9 cellular contexts compared by ENCODE assay signal in genomic region chr5:317086-317811, GRCh38. TPM values are rescaled to one million over a fixed set of nuclear protein-coding genes. Genes with fewer than 3 reads are reported as not detected.
A peak's percentile ranks its signal among the peaks of the same experiment; 100 is the strongest.
DNase-seq lines count a peak whose midpoint lies in the region; ATAC-seq and TF ChIP-seq lines count a peak whose summit lies in the region.
"Had no signal": no experiment of that assay in that cellular context is flagged by ENCODE, and none has a peak within 500 bp of the region (broad histone marks: within the 10 kb centered on the region; RNA-seq: fewer than 3 reads in every experiment).

No MANE protein-coding gene starts in this region.

- H3K9me3 ChIP-seq in HAP-1 = no peaks in the 10 kb centered on the region
- H3K9me3 ChIP-seq in endodermal cell (ENCODE audit: control insufficient read depth, low read length) = no peaks in the 10 kb centered on the region
- H3K9me3 ChIP-seq in naive thymus-derived CD4-positive, alpha-beta T cell (ENCODE audit: control insufficient read depth in 2 of 3, low read length in 3 of 3) = no peaks in the 10 kb centered on the region

- intact Hi-C loops in naive thymus-derived CD4-positive, alpha-beta T cell (cut with micrococcal nuclease) = no loop called here

- H3K4me1 ChIP-seq in HAP-1 (no peaks in the 10 kb centered on the region), endodermal cell (ENCODE audit: control insufficient read depth, insufficient read depth, low read length) (no peaks in the 10 kb centered on the region)
- H3K4me1 ChIP-seq in naive thymus-derived CD4-positive, alpha-beta T cell (ENCODE audit: control insufficient read depth in 2 of 2, insufficient read depth in 2 of 2, low read length in 2 of 2) = no peaks in the 10 kb centered on the region

- POLR2A ChIA-PET in T-cell (lab: Charles Lee) = no interaction called here
- POLR2A ChIA-PET in naive thymus-derived CD4-positive, alpha-beta T cell (lab: Charles Lee) = no interaction called here

- H3K36me3 ChIP-seq in HAP-1 (replicated peaks) = peaks cover 12% of the 10 kb centered on the region
- peaks cover 9% of the 10 kb centered on the region for H3K36me3 ChIP-seq in endodermal cell (ENCODE audit: control insufficient read depth, insufficient read depth, low read length)
- H3K36me3 ChIP-seq in naive thymus-derived CD4-positive, alpha-beta T cell (ENCODE audit: control insufficient read depth in 2 of 3, insufficient read depth in 3 of 3, low read length in 3 of 3) = peaks cover 0 to 46% (median 0%) of the 10 kb centered on the region in 3 experiments

- no peak overlapping the region for H3K9ac ChIP-seq in endodermal cell (ENCODE audit: extremely low read depth, low read length, poor library complexity, severe bottlenecking)

- H3K4me3 ChIP-seq in HAP-1 (no peak overlapping the region), LNCaP clone FGC (ENCODE audit: low read depth, low read length) (no peak overlapping the region), endodermal cell (ENCODE audit: low read length) (no peak overlapping the region)
- H3K4me3 ChIP-seq in naive thymus-derived CD4-positive, alpha-beta T cell (ENCODE audit: low read length) = no peak overlapping the region

- H3K9me3 Mint-ChIP-seq in T-cell = no peaks in the 10 kb centered on the region
- no peaks in the 10 kb centered on the region for H3K9me3 Mint-ChIP-seq in endodermal cell
- no peaks in the 10 kb centered on the region for H3K9me3 Mint-ChIP-seq in naive thymus-derived CD4-positive, alpha-beta T cell
- H3K9me3 Mint-ChIP-seq: natural killer cell had no signal

- 62 to 75% methylated on average over 9 to 25 of the region's 26 CpGs for WGBS in endodermal cell (ENCODE audit: insufficient coverage in 1 of 2, insufficient read length in 1 of 2), 2 experiments

- H3K27ac ChIP-seq in endodermal cell (ENCODE audit: low read depth, low read length) = no peak overlapping the region
- no peak overlapping the region for H3K27ac ChIP-seq in naive thymus-derived CD4-positive, alpha-beta T cell (ENCODE audit: low read depth, low read length)

- peak in 3 of 4 experiments; percentile 47 to 66 (median 58) for ATAC-seq in T-cell (replicated peaks in 1 of 4)
- ATAC-seq in naive thymus-derived CD4-positive, alpha-beta T cell = peak; percentile 48

- CTCF ChIA-PET in T-cell (lab: Charles Lee) = no interaction called here
- CTCF ChIA-PET in naive thymus-derived CD4-positive, alpha-beta T cell (lab: Charles Lee) = no interaction called here

- H3K27me3 ChIP-seq in HAP-1 (ENCODE audit: low read depth) (peaks cover 20% of the 10 kb centered on the region), endodermal cell (ENCODE audit: control insufficient read depth, insufficient read depth, low read length, poor library complexity, severe bottlenecking) (peaks cover 38% of the 10 kb centered on the region)
- H3K27me3 ChIP-seq in naive thymus-derived CD4-positive, alpha-beta T cell (ENCODE audit: control insufficient read depth in 2 of 2, insufficient read depth in 2 of 2, low read length in 2 of 2) = no peaks in the 10 kb centered on the region

- H3K27me3 Mint-ChIP-seq in T-cell (peaks cover 6 to 18% of the 10 kb centered on the region in 2 donors), endodermal cell (ENCODE audit: insufficient read depth) (peaks cover 36% of the 10 kb centered on the region)
- H3K27me3 Mint-ChIP-seq in naive thymus-derived CD4-positive, alpha-beta T cell = peaks cover 6 to 17% (median 12%) of the 10 kb centered on the region in 5 donors

- peaks cover 24% of the 10 kb centered on the region for H3K36me3 Mint-ChIP-seq in T-cell
- peaks cover 24% of the 10 kb centered on the region for H3K36me3 Mint-ChIP-seq in endodermal cell (ENCODE audit: low read depth)
- H3K36me3 Mint-ChIP-seq in naive thymus-derived CD4-positive, alpha-beta T cell = peaks cover 0 to 24% (median 4%) of the 10 kb centered on the region in 5 donors
- H3K36me3 Mint-ChIP-seq: natural killer cell had no signal

- peak overlapping the region in 1 of 3 donors; percentile 17 for H3K4me3 Mint-ChIP-seq in T-cell
- H3K4me3 Mint-ChIP-seq in endodermal cell = no peak overlapping the region
- H3K4me3 Mint-ChIP-seq in naive thymus-derived CD4-positive, alpha-beta T cell = no peak overlapping the region
- H3K4me3 Mint-ChIP-seq: natural killer cell had no signal

- TF ChIP-seq CTCF in GM10266 (IDR thresholded peaks at IDR 0.05; ENCODE audit: control insufficient read depth, insufficient read depth, low read depth, missing control alignments) (peak; percentile 97), LNCaP clone FGC (IDR thresholded peaks at IDR 0.05; ENCODE audit: control insufficient read depth, extremely low read depth, insufficient read depth) (peak; percentile 92), endodermal cell (conservative IDR thresholded peaks at IDR 0.05) (peak; percentile 87)

- no peak overlapping the region for H3K27ac Mint-ChIP-seq in T-cell
- no peak overlapping the region for H3K27ac Mint-ChIP-seq in endodermal cell
- H3K27ac Mint-ChIP-seq in naive thymus-derived CD4-positive, alpha-beta T cell = no peak overlapping the region
- H3K27ac Mint-ChIP-seq: natural killer cell had no signal

- in situ Hi-C loops in HAP-1 (cut with MboI; ENCODE audit: low sequenced_read_pairs) = no loop called here

- DNase-seq in A172 (ENCODE audit: low spot score) (peak; percentile 64), GM10266 (ENCODE audit: extremely low spot score) (peak; percentile 93), HAP-1 (ENCODE audit: low spot score in 2 of 2) (peak; percentile 48 to 79), LNCaP clone FGC (ENCODE audit: low read depth) (peak; percentile 25), T-cell (peak in 3 of 34 experiments; percentile 11 to 41 (median 18)), endodermal cell (peak; percentile 93), DMS79 treated with DMSO at 0.1 percent for 48 hours (lab: John Stamatoyannopoulos, UW) (no peak)
- DNase-seq in naive thymus-derived CD4-positive, alpha-beta T cell = peak in 1 of 9 donors; percentile 52
- DNase-seq: natural killer cell had no signal

- peaks cover 0 to 12% (median 10%) of the 10 kb centered on the region in 3 donors for H3K4me1 Mint-ChIP-seq in T-cell
- H3K4me1 Mint-ChIP-seq in endodermal cell = no peaks in the 10 kb centered on the region
- peaks cover 0 to 11% (median 9%) of the 10 kb centered on the region in 7 donors for H3K4me1 Mint-ChIP-seq in naive thymus-derived CD4-positive, alpha-beta T cell

RNA-seq across cellular contexts. Expression of gene AHRR, which starts 4.3 kb away (rescaled TPM):
- 1.2 and 1.4 TPM in 2 replicates for total RNA-seq in A172 (2014; rRNA removed; shearing (Covaris generic))
- total RNA-seq in T-cell (10 to 100 TPM in 1 of 5 donors, 1 to 10 TPM in 3, under 1 TPM in 1; 0.55 to 13.5 (median 3.4) TPM), endodermal cell (1 to 10 TPM; 1.4 to 2.0 TPM)
- 1.3 TPM for polyA plus RNA-seq in endodermal cell (2013, experiment 1 of 2)
- 1.2 TPM for polyA plus RNA-seq in endodermal cell (2013, experiment 2 of 2)
- total RNA-seq in naive thymus-derived CD4-positive, alpha-beta T cell = 10 to 100 TPM in 1 of 5 experiments, 1 to 10 TPM in 2, under 1 TPM in 2; 0.56 to 23.5 (median 1.4) TPM
- 1 to 10 TPM in 1 of 2 donors, not detected in 1; 1.0 TPM for polyA plus RNA-seq in naive thymus-derived CD4-positive, alpha-beta T cell

RNA-seq across cellular contexts. Expression of gene PDCD6, which starts 45.8 kb away (rescaled TPM):
- 98.6 and 117 TPM in 2 replicates for total RNA-seq in A172 (2014; rRNA removed; shearing (Covaris generic))
- 100 to 1,000 TPM in 1 of 5 donors, 10 to 100 TPM in 4; 61.0 to 104 (median 92.6) TPM for total RNA-seq in T-cell
- total RNA-seq in endodermal cell = 10 to 100 TPM; 69.2 to 80.9 TPM
- polyA plus RNA-seq in endodermal cell (2013, experiment 1 of 2) = 76.5 TPM
- polyA plus RNA-seq in endodermal cell (2013, experiment 2 of 2) = 72.9 TPM
- 10 to 100 TPM; 53.1 to 95.3 (median 83.7) TPM for total RNA-seq in naive thymus-derived CD4-positive, alpha-beta T cell
- 100 to 1,000 TPM; 198 to 224 TPM for polyA plus RNA-seq in naive thymus-derived CD4-positive, alpha-beta T cell
